Comparison of ENCODE assay signal across 10 cellular contexts in genomic region chr7:143074141-143074540, GRCh38. TPM values are rescaled to one million over a fixed set of nuclear protein-coding genes. Genes with fewer than 3 reads are reported as not detected.
"Had no signal": no experiment of that assay in that cellular context is flagged by ENCODE, and none has a peak within 500 bp of the region (broad histone marks: within the 10 kb centered on the region; RNA-seq: fewer than 3 reads in every experiment).

No MANE protein-coding gene starts in this region.

- H3K36me3 ChIP-seq: HAP-1 had no signal

- H3K4me3 Mint-ChIP-seq: H9, HFFc6 had no signal

- H2AFZ ChIP-seq: GM23248 had no signal

- H3K4me3 ChIP-seq: GM23248, HAP-1 had no signal

- H3K27ac Mint-ChIP-seq: H9, HFFc6 had no signal

- H3K9me3 ChIP-seq: HAP-1 had no signal

- H3K4me1 ChIP-seq: HAP-1 had no signal

- DNase-seq: GM23248, GOT3, H7, H9, HCEC 1CT, HFFc6 had no signal

- H3K27ac ChIP-seq: GM23248 had no signal

- ATAC-seq: HCT116 had no signal

RNA-seq across cellular contexts. Expression of gene OR6V1, which starts 22.0 kb away (rescaled TPM):
- total RNA-seq: GM23248, H1, H4, H7, H9, HFFc6 had no signal
- polyA plus RNA-seq: GM23248, H1 had no signal

RNA-seq across cellular contexts. Expression of gene OR9A2, which starts 47.2 kb away (rescaled TPM):
- total RNA-seq: GM23248, H1, H4, H7, H9, HFFc6 had no signal
- polyA plus RNA-seq: GM23248, H1 had no signal

RNA-seq across cellular contexts. Expression of gene PIP, which starts 57.7 kb away (rescaled TPM):
- total RNA-seq: GM23248, H1, H4, H7, H9, HFFc6 had no signal
- polyA plus RNA-seq: GM23248, H1 had no signal
